12 cellular contexts compared by ENCODE assay signal in the genomic region with DNA sequence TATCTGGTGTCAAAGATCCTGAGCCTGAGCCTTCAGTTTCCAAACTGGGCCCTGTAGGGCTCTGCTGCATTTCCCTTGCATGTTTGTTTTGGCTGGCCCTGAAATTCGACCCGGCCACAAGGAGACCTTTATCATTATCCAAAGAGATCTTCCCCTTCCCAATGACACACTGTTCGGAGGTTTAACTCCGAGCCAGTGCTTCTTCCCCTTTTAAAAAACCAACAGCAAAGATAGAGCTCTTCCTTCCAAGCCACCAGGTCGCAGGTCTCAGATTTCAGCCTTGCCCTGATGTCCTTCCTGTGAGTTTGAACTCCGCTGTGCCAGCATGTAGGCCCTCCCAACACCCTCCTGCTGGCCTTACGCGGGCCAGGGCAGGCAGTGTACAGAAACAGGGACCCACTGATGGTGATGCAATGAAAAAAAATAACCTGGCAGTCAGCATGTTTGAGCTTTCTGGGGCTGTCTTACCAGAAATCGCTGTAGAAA. TPM values are rescaled to one million over a fixed set of nuclear protein-coding genes. Genes with fewer than 3 reads are reported as not detected.
DNase-seq lines count a peak whose midpoint lies in the region; ATAC-seq and TF ChIP-seq lines count a peak whose summit lies in the region.
"Had no signal": no experiment of that assay in that cellular context is flagged by ENCODE, and none has a peak within 500 bp of the region (broad histone marks: within the 10 kb centered on the region; RNA-seq: fewer than 3 reads in every experiment).

No MANE protein-coding gene starts in this region.

- no peaks in the 10 kb centered on the region for H3K9me3 ChIP-seq in hepatocyte (ENCODE audit: low read depth)

- no peak overlapping the region for H3K27ac ChIP-seq in hepatocyte
- H3K27ac ChIP-seq: epithelial cell of prostate had no signal

- H3K4me1 ChIP-seq in hepatocyte (ENCODE audit: insufficient read depth) = peaks cover 13% of the 10 kb centered on the region

- H3K4me3 ChIP-seq in WI38 (ENCODE audit: low read depth, low read length) (peak overlapping the region; percentile 15), hepatocyte (no peak overlapping the region)

- no peak for ATAC-seq in HG03039 (IDR thresholded peaks at IDR 0.05; ENCODE audit: unreplicated experiment)
- ATAC-seq: activated CD8-positive, alpha-beta T cell treated with anti-CD3 and anti-CD28 coated beads for 36 hours had no signal

- TF ChIP-seq CTCF in WI38 (IDR thresholded peaks at IDR 0.05; ENCODE audit: low read depth, low read length) = no peak
- no peak for TF ChIP-seq CTCF in hepatocyte (IDR thresholded peaks at IDR 0.05; ENCODE audit: poor library complexity)

- H3K79me2 ChIP-seq in hepatocyte = no peaks in the 10 kb centered on the region

- H3K4me2 ChIP-seq in hepatocyte = peak overlapping the region; percentile 47

- no peaks in the 10 kb centered on the region for H3K9me2 ChIP-seq in hepatocyte (replicated peaks; ENCODE audit: insufficient read depth)

- 19% methylated on average over 9 of the region's 9 CpGs for WGBS in hepatocyte (ENCODE audit: low lambda C conversion rate, missing lambda C conversion rate)

- H4K20me1 ChIP-seq in hepatocyte (ENCODE audit: insufficient read depth, poor library complexity, severe bottlenecking) = no peaks in the 10 kb centered on the region

- peak; percentile 20 for DNase-seq in NCI-H510A treated with DMSO at 0.1 percent for 48 hours (lab: John Stamatoyannopoulos, UW)
- DNase-seq in NCI-H510A (lab: John Stamatoyannopoulos, UW) = no peak
- DNase-seq in hepatocyte (ENCODE audit: low spot score) = no peak
- DNase-seq in stromal cell of bone marrow (ENCODE audit: low read depth) = peak; percentile 10
- no peak for DNase-seq in dermis blood vessel endothelial cell
- no peak for DNase-seq in GOT3 (lab: John Stamatoyannopoulos, UW)
- DNase-seq: activated CD8-positive, alpha-beta T cell treated with anti-CD3 and anti-CD28 coated beads for 36 hours; amygdala; NCI-H2029 had no signal

- no peaks in the 10 kb centered on the region for H3K36me3 ChIP-seq in hepatocyte (replicated peaks; ENCODE audit: insufficient read depth, low read depth)

- H3K27me3 ChIP-seq in hepatocyte = no peaks in the 10 kb centered on the region

- peak overlapping the region; percentile 47 for H2AFZ ChIP-seq in hepatocyte

RNA-seq across cellular contexts. Expression of a gene that starts 53.1 kb away (rescaled TPM):
- total RNA-seq in hepatocyte (19.3 and 28.1 TPM in 2 replicates), dermis blood vessel endothelial cell (23.8 and 58.0 TPM in 2 replicates)
- 14.5 and 17.4 TPM in 2 replicates for polyA plus RNA-seq in hepatocyte

Comparison
In these comparisons a context has a peak if more than half of its experiments do, and no peak if none do; other contexts are left out.
1. DNase-seq: peak in NCI-H510A treated with DMSO at 0.1 percent for 48 hours (single experiment) and stromal cell of bone marrow (single experiment); none in NCI-H510A (single experiment), hepatocyte (single experiment), dermis blood vessel endothelial cell (single experiment) and GOT3 (single experiment).